In the genomic region with DNA sequence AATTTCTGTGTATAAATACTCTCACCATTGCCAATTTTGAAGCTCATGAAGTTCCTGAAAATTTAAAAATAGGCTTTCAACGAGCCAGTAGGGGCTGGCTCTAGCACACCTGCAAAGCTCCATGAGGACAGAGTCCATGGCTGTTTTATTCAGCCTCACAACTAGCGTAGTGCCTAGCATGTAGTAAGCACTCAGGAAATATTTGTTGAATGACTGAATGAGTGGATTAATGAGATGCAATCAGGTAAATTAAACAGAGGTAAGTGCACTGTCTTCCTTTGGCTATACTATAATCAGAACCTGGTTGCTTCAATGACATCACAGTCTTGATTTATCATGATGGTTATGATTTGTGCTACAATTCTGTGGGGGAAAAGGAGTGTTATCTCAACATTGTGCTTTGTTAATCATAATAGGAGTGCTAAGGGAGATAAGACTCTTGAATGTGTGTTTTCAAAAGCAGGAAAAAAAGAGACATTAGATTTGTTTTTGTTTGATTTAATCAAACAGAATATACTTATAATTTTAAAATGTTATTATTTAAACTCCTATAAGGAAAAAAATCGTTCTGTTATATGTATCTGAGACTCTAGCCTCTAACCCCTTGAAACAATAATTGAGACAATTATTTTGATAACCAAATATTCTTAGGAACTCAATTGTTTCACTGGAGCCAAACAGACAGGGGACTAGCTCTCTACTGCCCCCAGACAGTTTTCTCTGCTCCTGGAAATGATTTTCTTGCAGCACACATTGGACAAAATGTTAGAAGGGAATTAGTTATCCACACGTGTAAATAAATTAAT, we compare ENCODE assay signal across 13 cellular contexts.
DNase-seq lines count a peak whose midpoint lies in the region; ATAC-seq and TF ChIP-seq lines count a peak whose summit lies in the region.
"Had no signal": no experiment of that assay in that cellular context is flagged by ENCODE, and none has a peak within 500 bp of the region (broad histone marks: within the 10 kb centered on the region; RNA-seq: fewer than 3 reads in every experiment).

No MANE protein-coding gene starts in this region.

- H3K4me1 ChIP-seq in smooth muscle cell (ENCODE audit: low read depth), result peaks cover 25% of the 10 kb centered on the region

- no peaks in the 10 kb centered on the region for H3F3A ChIP-seq in smooth muscle cell (ENCODE audit: low read depth)

- CTCF ChIA-PET in activated CD8-positive, alpha-beta T cell treated with anti-CD3 and anti-CD28 coated beads for 36 hours (lab: Charles Lee), result interaction anchor here (1.1 to 1.3 kb wide), 2 partner anchors 9 to 16 kb away, joined by 3 to 4 read pairs; no protein-coding TSS in a partner anchor

- no peak overlapping the region for H3K27ac Mint-ChIP-seq in endothelial cell (ENCODE audit: unreplicated experiment)
- H3K27ac Mint-ChIP-seq in activated CD8-positive, alpha-beta T cell treated with anti-CD3 and anti-CD28 coated beads for 36 hours, result no peak overlapping the region
- H3K27ac Mint-ChIP-seq: B cell; stimulated activated naive CD8-positive, alpha-beta T cell treated with anti-CD3 and anti-CD28 coated beads, Interleukin-15, Interleukin-2, amounts not matched to agents 100 ng/mL and 50 ng/mL, for 24 hours had no signal

- H3K79me2 ChIP-seq in smooth muscle cell (ENCODE audit: low read depth), result no peaks in the 10 kb centered on the region

- no peaks in the 10 kb centered on the region for H3K27me3 ChIP-seq in smooth muscle cell (ENCODE audit: low read depth)

- H3K36me3 Mint-ChIP-seq in endothelial cell (ENCODE audit: low read depth, unreplicated experiment), result no peaks in the 10 kb centered on the region
- H3K36me3 Mint-ChIP-seq in activated CD8-positive, alpha-beta T cell treated with anti-CD3 and anti-CD28 coated beads for 36 hours (ENCODE audit: low read depth), result no peaks in the 10 kb centered on the region

- H2AFZ ChIP-seq in smooth muscle cell (ENCODE audit: low read depth), result no peak overlapping the region

- peak; percentile 22 for TF ChIP-seq CTCF in endothelial cell (IDR thresholded peaks at IDR 0.05; ENCODE audit: unreplicated experiment)
- peak; percentile 34 for TF ChIP-seq CTCF in smooth muscle cell (IDR thresholded peaks at IDR 0.05; ENCODE audit: borderline replicate concordance, insufficient read depth, poor library complexity, severe bottlenecking)
- no peak for TF ChIP-seq CTCF in activated CD8-positive, alpha-beta T cell treated with anti-CD3 and anti-CD28 coated beads for 36 hours (IDR thresholded peaks at IDR 0.05)

- H4K20me1 ChIP-seq in smooth muscle cell (ENCODE audit: low read depth), result no peaks in the 10 kb centered on the region

- in situ Hi-C loops in G401 (cut with HindIII; ENCODE audit: low sequenced_read_pairs), result no loop called here

- H3K9me3 Mint-ChIP-seq in endothelial cell (ENCODE audit: unreplicated experiment), result no peaks in the 10 kb centered on the region
- no peaks in the 10 kb centered on the region for H3K9me3 Mint-ChIP-seq in activated CD8-positive, alpha-beta T cell treated with anti-CD3 and anti-CD28 coated beads for 36 hours
- H3K9me3 Mint-ChIP-seq: stimulated activated naive CD8-positive, alpha-beta T cell treated with anti-CD3 and anti-CD28 coated beads, Interleukin-15, Interleukin-2, amounts not matched to agents 100 ng/mL and 50 ng/mL, for 24 hours had no signal

- H3K27me3 Mint-ChIP-seq in endothelial cell (ENCODE audit: unreplicated experiment), result no peaks in the 10 kb centered on the region
- peaks cover 14% of the 10 kb centered on the region for H3K27me3 Mint-ChIP-seq in activated CD8-positive, alpha-beta T cell treated with anti-CD3 and anti-CD28 coated beads for 36 hours

- H3K4me3 ChIP-seq in smooth muscle cell, result no peak overlapping the region
- H3K4me3 ChIP-seq: SK-N-MC had no signal

- intact Hi-C loops in activated CD8-positive, alpha-beta T cell treated with anti-CD3 and anti-CD28 coated beads for 36 hours (cut with micrococcal nuclease), result no loop called here

- H3K4me1 Mint-ChIP-seq in endothelial cell (ENCODE audit: unreplicated experiment), result peaks cover 4% of the 10 kb centered on the region
- H3K4me1 Mint-ChIP-seq in activated CD8-positive, alpha-beta T cell treated with anti-CD3 and anti-CD28 coated beads for 36 hours (ENCODE audit: low read depth), result no peaks in the 10 kb centered on the region
- H3K4me1 Mint-ChIP-seq: B cell had no signal

- ATAC-seq in activated CD8-positive, alpha-beta T cell treated with anti-CD3 and anti-CD28 coated beads for 36 hours, result no peak

- POLR2A ChIA-PET in activated CD8-positive, alpha-beta T cell treated with anti-CD3 and anti-CD28 coated beads for 36 hours (lab: Charles Lee), result no interaction called here

- no peak overlapping the region for H3K27ac ChIP-seq in smooth muscle cell (ENCODE audit: low read depth)
- H3K27ac ChIP-seq: SK-N-MC had no signal

- no peaks in the 10 kb centered on the region for H3K36me3 ChIP-seq in smooth muscle cell (ENCODE audit: low read depth)

- 46% methylated on average over 4 of the region's 4 CpGs for WGBS in smooth muscle cell (ENCODE audit: low lambda C conversion rate)

- H3K4me3 Mint-ChIP-seq in endothelial cell (ENCODE audit: unreplicated experiment), result no peak overlapping the region
- H3K4me3 Mint-ChIP-seq in activated CD8-positive, alpha-beta T cell treated with anti-CD3 and anti-CD28 coated beads for 36 hours, result no peak overlapping the region
- H3K4me3 Mint-ChIP-seq: B cell; stimulated activated naive CD8-positive, alpha-beta T cell treated with anti-CD3 and anti-CD28 coated beads, Interleukin-15, Interleukin-2, amounts not matched to agents 100 ng/mL and 50 ng/mL, for 24 hours had no signal

- H3K9ac ChIP-seq in smooth muscle cell (ENCODE audit: low read depth), result no peak overlapping the region

- DNase-seq in NCI-H510A treated with DMSO at 0.1 percent for 48 hours (lab: John Stamatoyannopoulos, UW), result peak; percentile 15
- no peak for DNase-seq in NCI-H510A (lab: John Stamatoyannopoulos, UW)
- peak; percentile 62 for DNase-seq in NCI-H774 (lab: John Stamatoyannopoulos, UW)
- DNase-seq in endothelial cell (ENCODE audit: low spot score), result no peak
- DNase-seq in smooth muscle cell (lab: John Stamatoyannopoulos, UW; ENCODE audit: unreplicated experiment), result no peak
- DNase-seq in activated CD8-positive, alpha-beta T cell treated with anti-CD3 and anti-CD28 coated beads for 36 hours, result no peak
- no peak for DNase-seq in G401 (ENCODE audit: low spot score)
- no peak for DNase-seq in GF-D8 (lab: John Stamatoyannopoulos, UW)
- DNase-seq: glutamatergic neuron, NCI-H1048 had no signal

- no peaks in the 10 kb centered on the region for H3K9me3 ChIP-seq in smooth muscle cell (replicated peaks; ENCODE audit: low read depth)

- H3K4me2 ChIP-seq in smooth muscle cell, result no peak overlapping the region

Comparison
In these comparisons a context has a peak if more than half of its experiments do, and no peak if none do; other contexts are left out.
1. DNase-seq: peak in NCI-H510A treated with DMSO at 0.1 percent for 48 hours (single experiment) and NCI-H774 (single experiment); none in NCI-H510A (single experiment), endothelial cell (single experiment), smooth muscle cell (single experiment), activated CD8-positive, alpha-beta T cell treated with anti-CD3 and anti-CD28 coated beads for 36 hours (single experiment), G401 (single experiment) and GF-D8 (single experiment).